In genomic region chr5:150317048-150318003, GRCh38 we compare ENCODE assay signal across 1 cellular context.
TF ChIP-seq lines count a peak whose summit lies in the region.

No MANE protein-coding gene starts in this region.

TF ChIP-seq in IMR-90, 13 proteins besides CTCF, POLR2A, EP300 and RAD21 (continued from another document):
- TF ChIP-seq USF2 (IDR thresholded peaks at IDR 0.05; ENCODE audit: low read depth, low read length) (no peak), MAFK (IDR thresholded peaks at IDR 0.05; ENCODE audit: low read depth, low read length) (no peak; the same call in 1 of the 2 replicates), NFE2L2 (IDR thresholded peaks at IDR 0.05; ENCODE audit: low read depth, low read length) (peak; percentile 59; the same call in 1 of the 2 replicates), BHLHE40 (IDR thresholded peaks at IDR 0.05; ENCODE audit: low read depth, low read length) (peak; percentile 73), CEBPB (IDR thresholded peaks at IDR 0.05; ENCODE audit: low read depth, low read length) (0 out of 2 replicates have a peak, but pooled peaks have one; percentile 9), MAZ (IDR thresholded peaks at IDR 0.05; ENCODE audit: borderline replicate concordance, low read depth, low read length) (peak; percentile 98), FOS (IDR thresholded peaks at IDR 0.05; ENCODE audit: low read depth, low read length) (peak; percentile 99), MXI1 (IDR thresholded peaks at IDR 0.05; ENCODE audit: borderline replicate concordance, low read depth, low read length) (no peak), ELK1 (IDR thresholded peaks at IDR 0.05; ENCODE audit: borderline replicate concordance, low read depth, low read length) (no peak), RCOR1 (IDR thresholded peaks at IDR 0.05; ENCODE audit: insufficient replicate concordance, low read length) (peak; percentile 61), SMC3 (IDR thresholded peaks at IDR 0.05; ENCODE audit: low read depth, low read length) (no peak), RFX5 (IDR thresholded peaks at IDR 0.05; ENCODE audit: low read depth, low read length) (no peak)
TF ChIP-seq in IMR-90: peak in this region for 6.
